12 cellular contexts compared by ENCODE assay signal in the genomic region with DNA sequence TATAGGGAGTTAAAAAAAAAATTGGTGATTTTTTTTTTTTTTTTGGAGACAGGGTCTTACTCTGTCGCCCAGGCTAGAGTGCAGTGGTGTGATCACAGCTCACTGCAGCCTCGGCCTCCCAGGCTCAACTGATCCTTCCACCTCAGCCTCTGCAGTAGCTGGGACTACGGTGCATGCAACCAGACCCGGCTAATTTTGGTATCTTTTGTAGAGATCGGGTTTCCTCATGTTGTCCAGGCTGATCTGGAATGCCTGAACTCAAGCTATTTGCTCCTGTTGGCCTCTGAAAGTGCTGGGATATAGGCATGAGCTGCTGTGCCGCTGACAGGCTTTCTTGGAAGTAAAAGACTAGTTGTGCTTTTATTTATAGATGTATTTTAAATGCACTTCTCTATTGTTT. TPM values are rescaled to one million over a fixed set of nuclear protein-coding genes. Genes with fewer than 3 reads are reported as not detected.
DNase-seq lines count a peak whose midpoint lies in the region; ATAC-seq and TF ChIP-seq lines count a peak whose summit lies in the region.
"Had no signal": no experiment of that assay in that cellular context is flagged by ENCODE, and none has a peak within 500 bp of the region (broad histone marks: within the 10 kb centered on the region; RNA-seq: fewer than 3 reads in every experiment).

No MANE protein-coding gene starts in this region.

- no peaks in the 10 kb centered on the region for H3K27me3 Mint-ChIP-seq in activated T-helper 2 cell treated with anti-CD3 and anti-CD28 coated beads, Interferon-gamma antibody, Interleukin-2, Interleukin-4, amounts not matched to agents 10 μg/mL and 5 μg/mL and 100 μg/mL, durations not matched to agents 14 hours and 24 hours and 36 hours (ENCODE audit: low read depth)

- no peak overlapping the region for H2BK15ac ChIP-seq in mesendoderm (replicated peaks; ENCODE audit: low read depth)

- H3K9ac ChIP-seq in mesendoderm (ENCODE audit: low read length), result no peak overlapping the region
- no peak overlapping the region for H3K9ac ChIP-seq in subcutaneous abdominal adipose tissue (ENCODE audit: low read length in 5 of 5)

- H3K36me3 Mint-ChIP-seq in activated T-helper 2 cell treated with anti-CD3 and anti-CD28 coated beads, Interferon-gamma antibody, Interleukin-2, Interleukin-4, amounts not matched to agents 10 μg/mL and 5 μg/mL and 100 μg/mL, durations not matched to agents 14 hours and 24 hours and 36 hours (ENCODE audit: low read depth), result peaks cover 53% of the 10 kb centered on the region

- H2BK5ac ChIP-seq in mesendoderm (ENCODE audit: low read length), result no peak overlapping the region

- intact Hi-C loops in left cardiac atrium (cut with DNase I), result no loop called here
- intact Hi-C loops in activated T-helper 2 cell treated with anti-CD3 and anti-CD28 coated beads, Interferon-gamma antibody, Interleukin-2, Interleukin-4, amounts not matched to agents 10 μg/mL and 5 μg/mL and 100 μg/mL, durations not matched to agents 14 hours and 24 hours and 36 hours (cut with micrococcal nuclease), result loop anchor here (2.0 kb wide), 1 partner anchor 33 kb away; no protein-coding TSS in a partner anchor

- H3K27ac Mint-ChIP-seq in activated T-helper 2 cell treated with anti-CD3 and anti-CD28 coated beads, Interferon-gamma antibody, Interleukin-2, Interleukin-4, amounts not matched to agents 10 μg/mL and 5 μg/mL and 100 μg/mL, durations not matched to agents 14 hours and 24 hours and 36 hours, result no peak overlapping the region

- no peak overlapping the region for H2BK120ac ChIP-seq in mesendoderm (ENCODE audit: low read depth, low read length)

- no CpG with 5 or more reads among the region's 6 CpGs for WGBS in mesendoderm (ENCODE audit: extremely low coverage, insufficient coverage, low lambda C conversion rate)

- H3K4ac ChIP-seq in mesendoderm (ENCODE audit: low read depth, low read length), result no peak overlapping the region

- H3K9me3 ChIP-seq in cardiac muscle cell (ENCODE audit: low read depth) (no peaks in the 10 kb centered on the region), subcutaneous abdominal adipose tissue (ENCODE audit: control insufficient read depth in 5 of 5, low read length in 5 of 5) (no peaks in the 10 kb centered on the region), BE2C (no peaks in the 10 kb centered on the region)
- H3K9me3 ChIP-seq: transverse colon had no signal

- DNase-seq in cardiac muscle cell (ENCODE audit: low read depth in 1 of 2, low spot score in 1 of 2), result peak in 1 of 2 donors; percentile 29
- no peak for DNase-seq in left cardiac atrium
- DNase-seq in activated T-helper 2 cell treated with anti-CD3 and anti-CD28 coated beads, Interferon-gamma antibody, Interleukin-2, Interleukin-4, amounts not matched to agents 10 μg/mL and 5 μg/mL and 100 μg/mL, durations not matched to agents 14 hours and 24 hours and 36 hours (ENCODE audit: low spot score), result no peak
- peak; percentile 35 for DNase-seq in mesendoderm
- no peak for DNase-seq in BE2C
- no peak for DNase-seq in NCI-H510A treated with DMSO at 0.1 percent for 48 hours (lab: John Stamatoyannopoulos, UW)
- no peak for DNase-seq in ACHN
- DNase-seq: activated effector memory CD4-positive, alpha-beta T cell treated with anti-CD3 and anti-CD28 coated beads, Interleukin-2, amount 50 U/mL, for 16 hours; transverse colon had no signal

- H3K27ac ChIP-seq in cardiac muscle cell, result peak overlapping the region; percentile 53
- H3K27ac ChIP-seq in mesendoderm (ENCODE audit: low read depth, low read length), result no peak overlapping the region
- peak overlapping the region; percentile 60 for H3K27ac ChIP-seq in subcutaneous abdominal adipose tissue (ENCODE audit: low read depth, low read length)
- H3K27ac ChIP-seq: HL-60 had no signal

- H3K36me3 ChIP-seq in cardiac muscle cell (no peaks in the 10 kb centered on the region), mesendoderm (ENCODE audit: control insufficient read depth, insufficient read depth, low read length) (no peaks in the 10 kb centered on the region), subcutaneous abdominal adipose tissue (ENCODE audit: control insufficient read depth in 5 of 5, insufficient read depth in 5 of 5, low read length in 5 of 5) (peaks cover 0 to 4% (median 3%) of the 10 kb centered on the region in 5 donors), BE2C (no peaks in the 10 kb centered on the region)
- H3K36me3 ChIP-seq: transverse colon had no signal

- H3K4me1 Mint-ChIP-seq in activated T-helper 2 cell treated with anti-CD3 and anti-CD28 coated beads, Interferon-gamma antibody, Interleukin-2, Interleukin-4, amounts not matched to agents 10 μg/mL and 5 μg/mL and 100 μg/mL, durations not matched to agents 14 hours and 24 hours and 36 hours (ENCODE audit: low read depth), result peaks cover 49% of the 10 kb centered on the region

- no peak overlapping the region for H4K8ac ChIP-seq in mesendoderm (ENCODE audit: low read depth, low read length)

- H2AK5ac ChIP-seq in mesendoderm (ENCODE audit: low read length), result no peak overlapping the region

- peak overlapping the region; percentile 68 for H3K4me3 Mint-ChIP-seq in activated T-helper 2 cell treated with anti-CD3 and anti-CD28 coated beads, Interferon-gamma antibody, Interleukin-2, Interleukin-4, amounts not matched to agents 10 μg/mL and 5 μg/mL and 100 μg/mL, durations not matched to agents 14 hours and 24 hours and 36 hours (ENCODE audit: low read depth)

- H3K4me3 ChIP-seq in cardiac muscle cell, result no peak overlapping the region
- no peak overlapping the region for H3K4me3 ChIP-seq in mesendoderm (ENCODE audit: low read length)
- peak overlapping the region in 3 of 5 donors; percentile 26 to 42 (median 33) for H3K4me3 ChIP-seq in subcutaneous abdominal adipose tissue (ENCODE audit: low read depth in 1 of 5, low read length in 5 of 5)
- no peak overlapping the region for H3K4me3 ChIP-seq in BE2C (ENCODE audit: low read depth, low read length)

- H3K23ac ChIP-seq in mesendoderm (ENCODE audit: low read length), result no peak overlapping the region

- H3K27me3 ChIP-seq in cardiac muscle cell (no peaks in the 10 kb centered on the region), mesendoderm (ENCODE audit: insufficient read depth, low read length, poor library complexity) (no peaks in the 10 kb centered on the region), subcutaneous abdominal adipose tissue (ENCODE audit: control insufficient read depth in 5 of 5, insufficient read depth in 4 of 5, low read length in 5 of 5) (no peaks in the 10 kb centered on the region), BE2C (no peaks in the 10 kb centered on the region)
- H3K27me3 ChIP-seq: transverse colon had no signal

- in situ Hi-C loops in ACHN (cut with HindIII; ENCODE audit: low pct_ligation_motif_present, low pct_unique_long_range_greater_than_20kb, low sequenced_read_pairs), result no loop called here

- H3K79me1 ChIP-seq in mesendoderm (ENCODE audit: low read length), result peaks cover 2% of the 10 kb centered on the region

- H4K5ac ChIP-seq in mesendoderm (ENCODE audit: low read length), result no peak overlapping the region

- H3K9me3 Mint-ChIP-seq in activated T-helper 2 cell treated with anti-CD3 and anti-CD28 coated beads, Interferon-gamma antibody, Interleukin-2, Interleukin-4, amounts not matched to agents 10 μg/mL and 5 μg/mL and 100 μg/mL, durations not matched to agents 14 hours and 24 hours and 36 hours, result no peaks in the 10 kb centered on the region

- no peak for TF ChIP-seq CTCF in cardiac muscle cell (IDR thresholded peaks at IDR 0.05; ENCODE audit: low read depth, low read length)
- TF ChIP-seq CTCF in BE2C (IDR thresholded peaks at IDR 0.05; ENCODE audit: low read depth, low read length), result no peak

- ATAC-seq in left cardiac atrium, result no peak

- no peak overlapping the region for H3K18ac ChIP-seq in mesendoderm (ENCODE audit: low read length)

- no peak overlapping the region for H3K4me2 ChIP-seq in mesendoderm (ENCODE audit: low read length)

- H3K4me1 ChIP-seq in cardiac muscle cell (ENCODE audit: low read depth) (peaks cover 24% of the 10 kb centered on the region), mesendoderm (ENCODE audit: control insufficient read depth, low read depth, low read length) (no peaks in the 10 kb centered on the region), subcutaneous abdominal adipose tissue (ENCODE audit: control insufficient read depth in 5 of 5, insufficient read depth in 5 of 5, low read length in 5 of 5) (peaks cover 2 to 59% (median 52%) of the 10 kb centered on the region in 5 donors), BE2C (no peaks in the 10 kb centered on the region)

- H3K79me2 ChIP-seq in mesendoderm (ENCODE audit: control insufficient read depth, insufficient read depth, low read length), result peaks cover 68% of the 10 kb centered on the region

- no peak overlapping the region for H3K56ac ChIP-seq in mesendoderm (ENCODE audit: low read length)

RNA-seq across cellular contexts. Expression of a gene that starts 3.0 kb away (rescaled TPM):
- 140 and 167 TPM in 2 replicates for total RNA-seq in cardiac muscle cell
- 72.0 and 76.7 TPM in 2 replicates for polyA plus RNA-seq in cardiac muscle cell
- 100 to 1,000 TPM; 149 to 170 TPM for total RNA-seq in left cardiac atrium
- total RNA-seq in activated T-helper 2 cell treated with anti-CD3 and anti-CD28 coated beads, Interferon-gamma antibody, Interleukin-2, Interleukin-4, amounts not matched to agents 10 μg/mL and 5 μg/mL and 100 μg/mL, durations not matched to agents 14 hours and 24 hours and 36 hours, result 342 and 350 TPM in 2 replicates
- 248 TPM for polyA plus RNA-seq in mesendoderm (2013, experiment 1 of 2)
- 248 TPM for polyA plus RNA-seq in mesendoderm (2013, experiment 2 of 2)
- polyA plus RNA-seq in BE2C (2012; ENCODE audit: insufficient read depth, insufficient read length, low read depth), result 79.7 TPM

RNA-seq across cellular contexts. Expression of a gene that starts 54.0 kb away (rescaled TPM):
- total RNA-seq in cardiac muscle cell, result not detected in 2 replicates
- not detected in 2 replicates for polyA plus RNA-seq in cardiac muscle cell
- total RNA-seq in left cardiac atrium, result not detected
- not detected in 2 replicates for total RNA-seq in activated T-helper 2 cell treated with anti-CD3 and anti-CD28 coated beads, Interferon-gamma antibody, Interleukin-2, Interleukin-4, amounts not matched to agents 10 μg/mL and 5 μg/mL and 100 μg/mL, durations not matched to agents 14 hours and 24 hours and 36 hours
- not detected for polyA plus RNA-seq in mesendoderm (2013, experiment 1 of 2)
- polyA plus RNA-seq in mesendoderm (2013, experiment 2 of 2), result not detected
- polyA plus RNA-seq in BE2C (2012; ENCODE audit: insufficient read depth, insufficient read length, low read depth), result not detected
- total RNA-seq: H1, transverse colon had no signal
- polyA plus RNA-seq: H1 had no signal

Comparison
In these comparisons a context has a peak if more than half of its experiments do, and no peak if none do; other contexts are left out.
1. H3K4me3 ChIP-seq: peak in subcutaneous abdominal adipose tissue (3 of 5); none in cardiac muscle cell (single experiment), mesendoderm (single experiment) and BE2C (single experiment).